ENCODE assay signal across 8 cellular contexts in the genomic region with DNA sequence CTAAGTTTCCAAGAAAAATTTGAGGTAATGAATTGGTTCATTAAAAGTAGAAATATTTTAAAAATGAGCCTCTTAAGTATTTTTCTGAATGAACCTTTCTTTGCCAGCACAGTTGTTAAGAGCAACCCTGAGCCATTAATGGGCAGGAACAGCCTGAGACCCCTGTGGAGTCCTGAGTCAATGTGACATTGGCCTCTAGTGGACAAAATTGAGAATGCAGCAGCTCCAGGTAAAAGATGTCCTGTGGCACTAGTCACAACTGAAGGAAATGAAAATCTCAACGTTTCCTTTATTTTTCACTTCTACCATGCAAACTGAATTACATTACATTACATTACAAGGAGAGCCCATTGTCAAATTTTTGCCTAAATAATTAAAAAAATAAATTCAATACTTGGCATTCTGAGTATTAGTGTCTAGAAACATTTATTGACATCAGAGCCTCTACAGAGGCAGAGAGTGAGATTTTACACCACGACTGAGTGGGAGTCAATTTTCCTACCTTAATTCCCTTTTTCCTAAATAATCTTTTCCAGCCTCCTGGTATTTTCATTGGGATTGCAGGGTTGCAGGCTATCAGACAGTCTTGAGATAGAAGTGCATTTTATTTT.
DNase-seq lines count a peak whose midpoint lies in the region; ATAC-seq and TF ChIP-seq lines count a peak whose summit lies in the region.

No MANE protein-coding gene starts in this region.

- H3K27me3 ChIP-seq in Loucy (ENCODE audit: insufficient read depth, low read length, poor library complexity, severe bottlenecking) (no peaks in the 10 kb centered on the region), adrenal gland (no peaks in the 10 kb centered on the region), right cardiac atrium (ENCODE audit: control insufficient read depth, insufficient read depth) (no peaks in the 10 kb centered on the region), smooth muscle cell (ENCODE audit: low read depth) (no peaks in the 10 kb centered on the region)

- H3K27ac ChIP-seq in adrenal gland (no peak overlapping the region), right cardiac atrium (ENCODE audit: low read length) (no peak overlapping the region), smooth muscle cell (ENCODE audit: low read depth) (no peak overlapping the region)

- ATAC-seq in right cardiac atrium, result peak; percentile 78 to 85

- no peak for TF ChIP-seq POLR2A in adrenal gland (IDR thresholded peaks at IDR 0.05)

- intact Hi-C loops in adrenal gland (cut with DNase I) (loop anchor here in 1 of 2 donors (5.0 kb wide), 2 partner anchors 217 to 362 kb away; no protein-coding TSS in a partner anchor), right cardiac atrium (cut with DNase I) (loop anchor here (2.0 to 5.0 kb wide), 4 partner anchors 197 to 362 kb away; no protein-coding TSS in a partner anchor)

- no peaks in the 10 kb centered on the region for H3K4me1 ChIP-seq in Loucy (ENCODE audit: insufficient read depth, low read length, poor library complexity, severe bottlenecking)
- no peaks in the 10 kb centered on the region for H3K4me1 ChIP-seq in adrenal gland (replicated peaks in 1 of 2)
- H3K4me1 ChIP-seq in right cardiac atrium (ENCODE audit: control insufficient read depth, insufficient read depth, low read length), result no peaks in the 10 kb centered on the region
- no peaks in the 10 kb centered on the region for H3K4me1 ChIP-seq in smooth muscle cell (ENCODE audit: low read depth)

- no peaks in the 10 kb centered on the region for H4K20me1 ChIP-seq in Loucy (ENCODE audit: insufficient read depth, low read length, poor library complexity, severe bottlenecking)
- H4K20me1 ChIP-seq in smooth muscle cell (ENCODE audit: low read depth), result no peaks in the 10 kb centered on the region

- H3K36me3 ChIP-seq in Loucy (ENCODE audit: insufficient read depth, low read length) (peaks cover 14% of the 10 kb centered on the region; the same call in 1 of the 2 replicates), adrenal gland (replicated peaks in 1 of 2) (no peaks in the 10 kb centered on the region), smooth muscle cell (ENCODE audit: low read depth) (no peaks in the 10 kb centered on the region)

- H3K4me3 ChIP-seq in Loucy (ENCODE audit: low read length, poor library complexity, severe bottlenecking) (no peak overlapping the region), adrenal gland (no peak overlapping the region), right cardiac atrium (ENCODE audit: low read length) (no peak overlapping the region), smooth muscle cell (no peak overlapping the region)

- no peaks in the 10 kb centered on the region for H3K9me3 ChIP-seq in Loucy (ENCODE audit: insufficient read depth, low read depth, low read length)
- no peaks in the 10 kb centered on the region for H3K9me3 ChIP-seq in adrenal gland (replicated peaks in 1 of 3)
- H3K9me3 ChIP-seq in right cardiac atrium (ENCODE audit: control insufficient read depth, low read length), result no peaks in the 10 kb centered on the region
- no peaks in the 10 kb centered on the region for H3K9me3 ChIP-seq in smooth muscle cell (replicated peaks; ENCODE audit: low read depth)

- H3K9me2 ChIP-seq in Loucy (replicated peaks; ENCODE audit: low read depth, low read length), result no peaks in the 10 kb centered on the region

- H3F3A ChIP-seq in Loucy (ENCODE audit: low read depth), result no peaks in the 10 kb centered on the region
- H3F3A ChIP-seq in smooth muscle cell (ENCODE audit: low read depth), result no peaks in the 10 kb centered on the region

- H2AFZ ChIP-seq in Loucy (ENCODE audit: low read length), result no peak overlapping the region
- H2AFZ ChIP-seq in smooth muscle cell (ENCODE audit: low read depth), result no peak overlapping the region

- DNase-seq in activated CD4-positive, alpha-beta T cell treated with anti-CD3 and anti-CD28 coated beads for 24 hours (ENCODE audit: low read depth in 2 of 2), result peak; percentile 9 to 38
- DNase-seq in activated CD4-positive, alpha-beta T cell treated with anti-CD3 and anti-CD28 coated beads for 1 hour, result no peak
- DNase-seq in HCEC 1CT (peak; percentile 51), SHP77 (lab: John Stamatoyannopoulos, UW) (peak; percentile 41 to 52), adrenal gland (peak; percentile 31 to 79 (median 58)), right cardiac atrium (peak in 1 of 3 donors; percentile 28), smooth muscle cell (lab: John Stamatoyannopoulos, UW; ENCODE audit: unreplicated experiment) (no peak)

- 27 to 36% (median 31%) methylated on average over 2 of the region's 2 CpGs for WGBS in adrenal gland, 4 donors
- WGBS in right cardiac atrium, result 27% methylated on average over 2 of the region's 2 CpGs
- WGBS in smooth muscle cell (ENCODE audit: low lambda C conversion rate), result 38% methylated on average over 2 of the region's 2 CpGs

- no peak overlapping the region for H3K4me2 ChIP-seq in Loucy (ENCODE audit: low read depth, low read length, poor library complexity, severe bottlenecking)
- no peak overlapping the region for H3K4me2 ChIP-seq in smooth muscle cell

- H3K9ac ChIP-seq in Loucy (ENCODE audit: low read depth, low read length, poor library complexity, severe bottlenecking) (no peak overlapping the region), smooth muscle cell (ENCODE audit: low read depth) (no peak overlapping the region)

- TF ChIP-seq CTCF in Loucy (conservative IDR thresholded peaks at IDR 0.05; ENCODE audit: low read length) (peak; percentile 94), adrenal gland (IDR thresholded peaks at IDR 0.05) (peak; percentile 85 to 96 (median 88)), smooth muscle cell (IDR thresholded peaks at IDR 0.05; ENCODE audit: borderline replicate concordance, insufficient read depth, poor library complexity, severe bottlenecking) (peak; percentile 95)

- H3K79me2 ChIP-seq in Loucy (ENCODE audit: insufficient read depth, low read length), result no peaks in the 10 kb centered on the region
- no peaks in the 10 kb centered on the region for H3K79me2 ChIP-seq in smooth muscle cell (ENCODE audit: low read depth)

Comparison
In these comparisons a context has a peak if more than half of its experiments do, and no peak if none do; other contexts are left out.
1. DNase-seq: peak in activated CD4-positive, alpha-beta T cell treated with anti-CD3 and anti-CD28 coated beads for 24 hours (2 of 2), HCEC 1CT (single experiment), SHP77 (2 of 2) and adrenal gland (7 of 7); none in activated CD4-positive, alpha-beta T cell treated with anti-CD3 and anti-CD28 coated beads for 1 hour (single experiment) and smooth muscle cell (single experiment).
2. Peak in every context shown above with its lines, with median percentiles within 50 percentile points of each other: CTCF ChIP-seq.